8 cellular contexts compared by ENCODE assay signal in the genomic region with DNA sequence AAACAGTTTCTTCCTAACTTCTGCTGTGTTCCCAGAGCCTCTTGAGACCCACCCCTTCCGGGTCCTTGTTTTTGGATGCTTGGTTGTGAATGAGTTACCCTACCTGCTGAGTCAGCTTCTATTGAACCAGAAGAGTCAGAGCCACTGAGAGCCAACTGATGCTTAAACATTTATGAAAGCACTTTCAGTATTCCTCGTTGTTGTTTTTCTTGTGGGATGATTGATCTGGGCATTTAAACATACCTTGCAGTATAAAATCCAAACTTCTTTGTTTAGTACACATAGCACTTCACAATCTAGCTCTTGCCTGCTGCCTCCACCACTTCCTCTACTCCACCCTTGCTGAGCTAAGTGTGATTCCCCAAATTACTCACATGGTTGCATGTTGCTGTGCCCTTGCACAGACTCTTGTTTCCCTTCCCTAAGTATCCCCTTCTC. TPM values are rescaled to one million over a fixed set of nuclear protein-coding genes. Genes with fewer than 3 reads are reported as not detected.
A peak's percentile ranks its signal among the peaks of the same experiment; 100 is the strongest.
DNase-seq lines count a peak whose midpoint lies in the region; ATAC-seq and TF ChIP-seq lines count a peak whose summit lies in the region.

No MANE protein-coding gene starts in this region.

- H3K9me3 Mint-ChIP-seq in activated CD4-positive, alpha-beta T cell treated with anti-CD3 and anti-CD28 coated beads for 36 hours (ENCODE audit: low read depth) = no peaks in the 10 kb centered on the region
- H3K9me3 Mint-ChIP-seq in activated naive CD8-positive, alpha-beta T cell treated with anti-CD3 and anti-CD28 coated beads, Interleukin-2, amount 10 ng/mL, durations not matched to agents 7 days and 5 days = no peaks in the 10 kb centered on the region
- no peaks in the 10 kb centered on the region for H3K9me3 Mint-ChIP-seq in progenitor cell of endocrine pancreas (ENCODE audit: low read depth)

- no peak for TF ChIP-seq CTCF in progenitor cell of endocrine pancreas (IDR thresholded peaks at IDR 0.05; ENCODE audit: unreplicated experiment)

- H3K27me3 Mint-ChIP-seq in activated CD4-positive, alpha-beta T cell treated with anti-CD3 and anti-CD28 coated beads for 36 hours = peaks cover 47% of the 10 kb centered on the region
- peaks cover 43% of the 10 kb centered on the region for H3K27me3 Mint-ChIP-seq in activated naive CD8-positive, alpha-beta T cell treated with anti-CD3 and anti-CD28 coated beads, Interleukin-2, amount 10 ng/mL, durations not matched to agents 7 days and 5 days
- peaks cover 6% of the 10 kb centered on the region for H3K27me3 Mint-ChIP-seq in progenitor cell of endocrine pancreas

- no peak overlapping the region for H3K4me3 Mint-ChIP-seq in activated CD4-positive, alpha-beta T cell treated with anti-CD3 and anti-CD28 coated beads for 36 hours
- H3K4me3 Mint-ChIP-seq in activated naive CD8-positive, alpha-beta T cell treated with anti-CD3 and anti-CD28 coated beads, Interleukin-2, amount 10 ng/mL, durations not matched to agents 7 days and 5 days = peak overlapping the region; percentile 0
- no peak overlapping the region for H3K4me3 Mint-ChIP-seq in progenitor cell of endocrine pancreas (ENCODE audit: low read depth)

- CTCF ChIA-PET in activated CD4-positive, alpha-beta T cell treated with anti-CD3 and anti-CD28 coated beads for 36 hours (lab: Charles Lee) = interaction anchor here (0.9 to 4.8 kb wide), 5 partner anchors 112 to 349 kb away, joined by 3 to 15 read pairs (median 3); no protein-coding TSS in a partner anchor

- H3K27ac Mint-ChIP-seq in activated CD4-positive, alpha-beta T cell treated with anti-CD3 and anti-CD28 coated beads for 36 hours = no peak overlapping the region
- peak overlapping the region; percentile 2 for H3K27ac Mint-ChIP-seq in activated naive CD8-positive, alpha-beta T cell treated with anti-CD3 and anti-CD28 coated beads, Interleukin-2, amount 10 ng/mL, durations not matched to agents 7 days and 5 days
- H3K27ac Mint-ChIP-seq in progenitor cell of endocrine pancreas = no peak overlapping the region

- POLR2A ChIA-PET in activated CD4-positive, alpha-beta T cell treated with anti-CD3 and anti-CD28 coated beads for 36 hours (lab: Charles Lee) = interaction anchor here (0.6 to 1.5 kb wide), 2 partner anchors 213 to 512 kb away, joined by 3 to 10 read pairs; no protein-coding TSS in a partner anchor
- POLR2A ChIA-PET in activated naive CD8-positive, alpha-beta T cell treated with anti-CD3 and anti-CD28 coated beads, Interleukin-2, amount 10 ng/mL, durations not matched to agents 7 days and 5 days (lab: Charles Lee) = no interaction called here

- DNase-seq in activated CD4-positive, alpha-beta T cell treated with anti-CD3 and anti-CD28 coated beads for 36 hours = peak; percentile 74
- no peak for DNase-seq in activated CD4-positive, alpha-beta T cell treated with anti-CD3 and anti-CD28 coated beads, Interleukin-2, amount 50 U/mL, for 1 hour
- DNase-seq in activated naive CD8-positive, alpha-beta T cell treated with anti-CD3 and anti-CD28 coated beads, Interleukin-2, amount 10 ng/mL, durations not matched to agents 7 days and 5 days = no peak
- DNase-seq in stimulated activated CD4-positive, alpha-beta T cell treated with anti-CD3 and anti-CD28 coated beads, Interleukin-2, amount 100 ng/mL, for 24 hours = peak; percentile 35 to 39
- DNase-seq in SHP77 treated with DMSO at 0.1 percent for 48 hours (lab: John Stamatoyannopoulos, UW) = no peak
- DNase-seq in amygdala (lab: John Stamatoyannopoulos, UW) = no peak
- no peak for DNase-seq in progenitor cell of endocrine pancreas (ENCODE audit: low spot score, unreplicated experiment)

- peak; percentile 96 for ATAC-seq in activated CD4-positive, alpha-beta T cell treated with anti-CD3 and anti-CD28 coated beads for 36 hours
- peak; percentile 92 for ATAC-seq in HG03045 (IDR thresholded peaks at IDR 0.05; ENCODE audit: unreplicated experiment)
- peak; percentile 95 for ATAC-seq in activated naive CD8-positive, alpha-beta T cell treated with anti-CD3 and anti-CD28 coated beads, Interleukin-2, amount 10 ng/mL, durations not matched to agents 7 days and 5 days (ENCODE audit: low read depth)

- intact Hi-C loops in activated CD4-positive, alpha-beta T cell treated with anti-CD3 and anti-CD28 coated beads for 36 hours (cut with DNase I, micrococcal nuclease) = loop anchor here (1.0 to 10.0 kb wide), 12 partner anchors 63 to 1369 kb away; a partner anchor contains a TSS

- no peaks in the 10 kb centered on the region for H3K36me3 Mint-ChIP-seq in activated CD4-positive, alpha-beta T cell treated with anti-CD3 and anti-CD28 coated beads for 36 hours (ENCODE audit: low read depth)
- H3K36me3 Mint-ChIP-seq in activated naive CD8-positive, alpha-beta T cell treated with anti-CD3 and anti-CD28 coated beads, Interleukin-2, amount 10 ng/mL, durations not matched to agents 7 days and 5 days = no peaks in the 10 kb centered on the region
- peaks cover 10% of the 10 kb centered on the region for H3K36me3 Mint-ChIP-seq in progenitor cell of endocrine pancreas (ENCODE audit: insufficient read depth)

- H3K4me1 Mint-ChIP-seq in activated CD4-positive, alpha-beta T cell treated with anti-CD3 and anti-CD28 coated beads for 36 hours = peaks cover 49% of the 10 kb centered on the region
- H3K4me1 Mint-ChIP-seq in activated naive CD8-positive, alpha-beta T cell treated with anti-CD3 and anti-CD28 coated beads, Interleukin-2, amount 10 ng/mL, durations not matched to agents 7 days and 5 days = peaks cover 13% of the 10 kb centered on the region
- H3K4me1 Mint-ChIP-seq in progenitor cell of endocrine pancreas (ENCODE audit: low read depth) = peaks cover 36% of the 10 kb centered on the region

RNA-seq across cellular contexts. Expression of a gene that starts 5.5 kb away (rescaled TPM):
- 1 to 10 TPM in 1 of 2 experiments, under 1 TPM in 1; 0.62 to 1.5 TPM for total RNA-seq in activated CD4-positive, alpha-beta T cell treated with anti-CD3 and anti-CD28 coated beads for 36 hours
- under 1 TPM; 0.17 to 0.28 TPM for total RNA-seq in activated naive CD8-positive, alpha-beta T cell treated with anti-CD3 and anti-CD28 coated beads, Interleukin-2, amount 10 ng/mL, durations not matched to agents 7 days and 5 days
- 31.6 and 34.5 TPM in 2 replicates for total RNA-seq in progenitor cell of endocrine pancreas

Comparison
In these comparisons a context has a peak if more than half of its experiments do, and no peak if none do; other contexts are left out.
1. DNase-seq: peak in activated CD4-positive, alpha-beta T cell treated with anti-CD3 and anti-CD28 coated beads for 36 hours (single experiment) and stimulated activated CD4-positive, alpha-beta T cell treated with anti-CD3 and anti-CD28 coated beads, Interleukin-2, amount 100 ng/mL, for 24 hours (2 of 2); none in activated CD4-positive, alpha-beta T cell treated with anti-CD3 and anti-CD28 coated beads, Interleukin-2, amount 50 U/mL, for 1 hour (single experiment), activated naive CD8-positive, alpha-beta T cell treated with anti-CD3 and anti-CD28 coated beads, Interleukin-2, amount 10 ng/mL, durations not matched to agents 7 days and 5 days (single experiment), SHP77 treated with DMSO at 0.1 percent for 48 hours (single experiment), amygdala (0 of 56) and progenitor cell of endocrine pancreas (single experiment).
2. RNA of a gene that starts 5.5 kb away (total RNA-seq): 31.6 to 34.5 TPM in progenitor cell of endocrine pancreas; 0.62 to 1.5 TPM in activated CD4-positive, alpha-beta T cell treated with anti-CD3 and anti-CD28 coated beads for 36 hours and 0.17 to 0.28 TPM in activated naive CD8-positive, alpha-beta T cell treated with anti-CD3 and anti-CD28 coated beads, Interleukin-2, amount 10 ng/mL, durations not matched to agents 7 days and 5 days; every median in the first group is over 10 times any median in the second.
3. Peak in every context shown above with its lines, with median percentiles within 50 percentile points of each other: ATAC-seq.